In genomic region chr13:75802161-75802560, GRCh38 we compare ENCODE assay signal across 15 cellular contexts.
DNase-seq lines count a peak whose midpoint lies in the region; ATAC-seq, FAIRE-seq and TF ChIP-seq lines count a peak whose summit lies in the region.
"Had no signal": no experiment of that assay in that cellular context is flagged by ENCODE, and none has a peak within 500 bp of the region (broad histone marks: within the 10 kb centered on the region; RNA-seq: fewer than 3 reads in every experiment).

No MANE protein-coding gene starts in this region.

- 81 to 85% methylated on average over 5 of the region's 5 CpGs for WGBS in tibial nerve, 2 donors

- no peak for TF ChIP-seq CTCF in brain microvascular endothelial cell (IDR thresholded peaks at IDR 0.05; ENCODE audit: low read depth, low read length, missing control alignments)
- TF ChIP-seq CTCF in OCI-LY7 (conservative IDR thresholded peaks at IDR 0.05; ENCODE audit: low read length) = no peak
- TF ChIP-seq CTCF in progenitor cell of endocrine pancreas (IDR thresholded peaks at IDR 0.05; ENCODE audit: unreplicated experiment) = no peak
- TF ChIP-seq CTCF in tibial nerve (IDR thresholded peaks at IDR 0.05) = no peak

- no peak overlapping the region for H2AFZ ChIP-seq in OCI-LY7 (ENCODE audit: low read length)

- peak overlapping the region in 1 of 2 donors; percentile 41 for H3K9ac ChIP-seq in mucosa of rectum (ENCODE audit: low read depth in 1 of 2, low read length in 2 of 2)

- H3K4me1 Mint-ChIP-seq in CD4-positive, CD25-positive, alpha-beta regulatory T cell = peaks cover 14 to 33% (median 23%) of the 10 kb centered on the region in 4 donors
- H3K4me1 Mint-ChIP-seq in progenitor cell of endocrine pancreas (ENCODE audit: low read depth) = peaks cover 18% of the 10 kb centered on the region

- no peak overlapping the region for H3K4me2 ChIP-seq in OCI-LY7 (ENCODE audit: low read length)

- no peaks in the 10 kb centered on the region for H3K9me3 Mint-ChIP-seq in CD4-positive, CD25-positive, alpha-beta regulatory T cell
- no peaks in the 10 kb centered on the region for H3K9me3 Mint-ChIP-seq in progenitor cell of endocrine pancreas (ENCODE audit: low read depth)

- H3K27me3 Mint-ChIP-seq in CD4-positive, CD25-positive, alpha-beta regulatory T cell = no peaks in the 10 kb centered on the region
- no peaks in the 10 kb centered on the region for H3K27me3 Mint-ChIP-seq in progenitor cell of endocrine pancreas

- CTCF ChIA-PET in OCI-LY7 (lab: Charles Lee; ENCODE audit: unreplicated experiment) = no interaction called here

- peak; percentile 41 for FAIRE-seq in GM12891 (lab: Jason Lieb, UNC)
- FAIRE-seq: K562, RCC 7860 had no signal

- ATAC-seq in CD4-positive, CD25-positive, alpha-beta regulatory T cell (ENCODE audit: low read depth in 2 of 2) = no peak
- ATAC-seq: K562 had no signal

- in situ Hi-C loops in brain microvascular endothelial cell (cut with HindIII; ENCODE audit: low pct_ligation_motif_present, low sequenced_read_pairs) = no loop called here

- H3K9me2 ChIP-seq in OCI-LY7 (ENCODE audit: insufficient read depth, low read length) = no peaks in the 10 kb centered on the region

- no peaks in the 10 kb centered on the region for H3K36me3 ChIP-seq in CD4-positive, CD25-positive, alpha-beta regulatory T cell (ENCODE audit: control insufficient read depth, insufficient read depth, low read length)
- H3K36me3 ChIP-seq in brain microvascular endothelial cell (replicated peaks) (peaks cover 34% of the 10 kb centered on the region), mucosa of rectum (ENCODE audit: control insufficient read depth in 2 of 2, insufficient read depth in 2 of 2, low read length in 2 of 2) (peaks cover 19 to 33% of the 10 kb centered on the region in 2 donors), OCI-LY7 (ENCODE audit: insufficient read depth, low read length) (no peaks in the 10 kb centered on the region), tibial nerve (peaks cover 0 to 14% (median 0%) of the 10 kb centered on the region in 3 donors)

- H3K27me3 ChIP-seq in CD4-positive, CD25-positive, alpha-beta regulatory T cell (ENCODE audit: control insufficient read depth, insufficient read depth, low read length) = no peaks in the 10 kb centered on the region
- H3K27me3 ChIP-seq in brain microvascular endothelial cell (replicated peaks) = no peaks in the 10 kb centered on the region
- H3K27me3 ChIP-seq in mucosa of rectum (ENCODE audit: control insufficient read depth in 2 of 2, insufficient read depth in 2 of 2, low read length in 2 of 2) = no peaks in the 10 kb centered on the region
- H3K27me3 ChIP-seq in tibial nerve = no peaks in the 10 kb centered on the region
- H3K27me3 ChIP-seq: esophagus muscularis mucosa had no signal

- H3K4me3 Mint-ChIP-seq in CD4-positive, CD25-positive, alpha-beta regulatory T cell = peak overlapping the region in 1 of 4 donors; percentile 44
- H3K4me3 Mint-ChIP-seq in progenitor cell of endocrine pancreas (ENCODE audit: low read depth) = no peak overlapping the region

- no peak for TF ChIP-seq EP300 in tibial nerve (IDR thresholded peaks at IDR 0.05)

- no peak overlapping the region for H3K27ac ChIP-seq in CD4-positive, CD25-positive, alpha-beta regulatory T cell (ENCODE audit: insufficient read depth, low read length, poor library complexity, severe bottlenecking)
- H3K27ac ChIP-seq in brain microvascular endothelial cell = peak overlapping the region; percentile 1
- H3K27ac ChIP-seq in mucosa of rectum (ENCODE audit: low read depth in 2 of 2, low read length in 2 of 2) = peak overlapping the region; percentile 78 to 86
- no peak overlapping the region for H3K27ac ChIP-seq in OCI-LY7 (ENCODE audit: low read depth, low read length, poor library complexity, severe bottlenecking)
- no peak overlapping the region for H3K27ac ChIP-seq in tibial nerve
- H3K27ac ChIP-seq: esophagus muscularis mucosa had no signal

- TF ChIP-seq POLR2A in GM12891 (IDR thresholded peaks at IDR 0.05; ENCODE audit: low read depth, low read length) (no peak), tibial nerve (IDR thresholded peaks at IDR 0.05) (no peak)

- DNase-seq in CD4-positive, CD25-positive, alpha-beta regulatory T cell = peak in 1 of 3 donors; percentile 9
- no peak for DNase-seq in GM12891 (ENCODE audit: insufficient read length, low spot score)
- no peak for DNase-seq in brain microvascular endothelial cell
- no peak for DNase-seq in OCI-LY7 (ENCODE audit: low spot score)
- DNase-seq in progenitor cell of endocrine pancreas (ENCODE audit: low spot score, unreplicated experiment) = no peak
- DNase-seq in NCI-H146 treated with DMSO at 0.1 percent for 48 hours (lab: John Stamatoyannopoulos, UW; ENCODE audit: unreplicated experiment) = no peak
- DNase-seq in tibial nerve (ENCODE audit: low spot score in 2 of 2) = no peak
- DNase-seq: dermis blood vessel endothelial cell, DMS153, posterior cingulate gyrus, SW 1271 had no signal

- POLR2A ChIA-PET in OCI-LY7 (lab: Charles Lee) = no interaction called here

- H3K79me2 ChIP-seq in OCI-LY7 (ENCODE audit: insufficient read depth, low read depth, low read length) = no peaks in the 10 kb centered on the region

- intact Hi-C loops in OCI-LY7 (cut with micrococcal nuclease; ENCODE audit: unreplicated experiment) = no loop called here

- H3K27ac Mint-ChIP-seq in CD4-positive, CD25-positive, alpha-beta regulatory T cell = peak overlapping the region; percentile 84 to 93 (median 88)
- H3K27ac Mint-ChIP-seq in progenitor cell of endocrine pancreas = no peak overlapping the region

- peaks cover 16% of the 10 kb centered on the region for H3K4me1 ChIP-seq in CD4-positive, CD25-positive, alpha-beta regulatory T cell (ENCODE audit: control insufficient read depth, insufficient read depth, low read length, poor library complexity, severe bottlenecking)
- H3K4me1 ChIP-seq in mucosa of rectum (ENCODE audit: control insufficient read depth in 2 of 2, insufficient read depth in 2 of 2, low read length in 2 of 2) = peaks cover 12 to 30% of the 10 kb centered on the region in 2 donors
- H3K4me1 ChIP-seq in OCI-LY7 (ENCODE audit: insufficient read depth, low read length, poor library complexity, severe bottlenecking) = peaks cover 5% of the 10 kb centered on the region
- peaks cover 0 to 3% (median 0%) of the 10 kb centered on the region in 4 donors for H3K4me1 ChIP-seq in tibial nerve

- BruUV-seq in OCI-LY7 (replicated peaks; lab: Mats Ljungman, UMichigan) = no TSS peak

- no peaks in the 10 kb centered on the region for H4K20me1 ChIP-seq in OCI-LY7 (ENCODE audit: insufficient read depth, low read length)

- H3K36me3 Mint-ChIP-seq in CD4-positive, CD25-positive, alpha-beta regulatory T cell = peaks cover 20% of the 10 kb centered on the region
- H3K36me3 Mint-ChIP-seq in progenitor cell of endocrine pancreas (ENCODE audit: insufficient read depth) = no peaks in the 10 kb centered on the region

- H3K4me3 ChIP-seq in CD4-positive, CD25-positive, alpha-beta regulatory T cell (ENCODE audit: low read depth, low read length) = peak overlapping the region; percentile 56
- H3K4me3 ChIP-seq in brain microvascular endothelial cell (ENCODE audit: low read depth, low read length) (no peak overlapping the region), mucosa of rectum (ENCODE audit: low read length in 2 of 2) (peak overlapping the region in 1 of 2 donors; percentile 41), OCI-LY7 (ENCODE audit: low read depth, low read length, poor library complexity, severe bottlenecking) (no peak overlapping the region), tibial nerve (no peak overlapping the region)
- H3K4me3 ChIP-seq: esophagus muscularis mucosa, K562 had no signal

- H3K9me3 ChIP-seq in CD4-positive, CD25-positive, alpha-beta regulatory T cell (ENCODE audit: control insufficient read depth in 2 of 2, low read length in 2 of 2) = no peaks in the 10 kb centered on the region
- H3K9me3 ChIP-seq in mucosa of rectum (ENCODE audit: control insufficient read depth in 2 of 2, low read length in 2 of 2) (no peaks in the 10 kb centered on the region), OCI-LY7 (ENCODE audit: low read length) (no peaks in the 10 kb centered on the region), tibial nerve (no peaks in the 10 kb centered on the region)
- H3K9me3 ChIP-seq: esophagus muscularis mucosa had no signal

TF ChIP-seq in GM12891, 5 proteins besides CTCF, POLR2A, EP300 and RAD21:
- no peak for TF ChIP-seq TAF1 (IDR thresholded peaks at IDR 0.05; ENCODE audit: low read depth, low read length)
- no peak for TF ChIP-seq PAX5 (IDR thresholded peaks at IDR 0.05; ENCODE audit: insufficient read depth, low read length, severe bottlenecking)
- no peak for TF ChIP-seq POU2F2 (IDR thresholded peaks at IDR 0.05; ENCODE audit: low read depth, low read length)
- no peak for TF ChIP-seq POLR2AphosphoS5 (IDR thresholded peaks at IDR 0.05; ENCODE audit: low read depth, low read length)
- TF ChIP-seq SPI1 (IDR thresholded peaks at IDR 0.05; ENCODE audit: low read depth, low read length) = no peak
TF ChIP-seq in GM12891: peak in this region for 0.

Comparison
In these comparisons a context has a peak if more than half of its experiments do, and no peak if none do; other contexts are left out.
1. H3K27ac ChIP-seq: peak in brain microvascular endothelial cell (single experiment) and mucosa of rectum (2 of 2); none in CD4-positive, CD25-positive, alpha-beta regulatory T cell (single experiment), OCI-LY7 (single experiment) and tibial nerve (0 of 4).